Comparison of ENCODE assay signal across 27 cellular contexts in genomic region chr22:45195616-45196015, GRCh38. TPM values are rescaled to one million over a fixed set of nuclear protein-coding genes. Genes with fewer than 3 reads are reported as not detected.
A peak's percentile ranks its signal among the peaks of the same experiment; 100 is the strongest.
DNase-seq lines count a peak whose midpoint lies in the region; ATAC-seq, FAIRE-seq and TF ChIP-seq lines count a peak whose summit lies in the region.
"Had no signal": no experiment of that assay in that cellular context is flagged by ENCODE, and none has a peak within 500 bp of the region (broad histone marks: within the 10 kb centered on the region; RNA-seq: fewer than 3 reads in every experiment).

No MANE protein-coding gene starts in this region.

- peaks cover 6 to 28% of the 10 kb centered on the region in 2 experiments for H3K36me3 ChIP-seq in HepG2 (replicated peaks in 1 of 2; ENCODE audit: control insufficient read depth in 1 of 2, insufficient read depth in 2 of 2, low read length in 2 of 2)
- peaks cover 0 to 31% (median 3%) of the 10 kb centered on the region in 4 donors for H3K36me3 ChIP-seq in right lobe of liver
- no peaks in the 10 kb centered on the region for H3K36me3 ChIP-seq in K562 (ENCODE audit: control insufficient read depth, insufficient read depth, low read length)
- H3K36me3 ChIP-seq in spleen = peaks cover 0 to 89% (median 48%) of the 10 kb centered on the region in 6 donors

- TF ChIP-seq POLR2A in HepG2 (IDR thresholded peaks at IDR 0.05; ENCODE audit: insufficient read depth in 1 of 2, low read depth in 2 of 2, low read length in 2 of 2) (no peak), right lobe of liver (IDR thresholded peaks at IDR 0.05) (no peak), K562 (conservative IDR thresholded peaks at IDR 0.05) (no peak), spleen (IDR thresholded peaks at IDR 0.05) (no peak)

- no peak for TF ChIP-seq CTCF in HepG2 (CRISPR knock-in tag; IDR thresholded peaks at IDR 0.05)
- TF ChIP-seq CTCF in right lobe of liver (IDR thresholded peaks at IDR 0.05) = no peak
- TF ChIP-seq CTCF in K562 (IDR thresholded peaks at IDR 0.05 in 2 of 3, conservative IDR thresholded peaks at IDR 0.05 in 1 of 3; ENCODE audit: insufficient read depth in 2 of 3, low read depth in 1 of 3, low read length in 3 of 3) = no peak
- TF ChIP-seq CTCF in spleen (IDR thresholded peaks at IDR 0.05 in 8 of 11, conservative IDR thresholded peaks at IDR 0.05 in 3 of 11) = no peak
- no peak for TF ChIP-seq CTCF in osteocyte (IDR thresholded peaks at IDR 0.05)

- H4K20me1 ChIP-seq in HepG2 (ENCODE audit: insufficient read depth, low read length) (no peaks in the 10 kb centered on the region), K562 (replicated peaks; ENCODE audit: control insufficient read depth, insufficient read depth, low read length) (no peaks in the 10 kb centered on the region)

- no peak for TF ChIP-seq RAD21 in HepG2 (CRISPR knock-in tag; IDR thresholded peaks at IDR 0.05)
- TF ChIP-seq RAD21 in K562 (CRISPR knock-in tag; conservative IDR thresholded peaks at IDR 0.05 in 1 of 2, IDR thresholded peaks at IDR 0.05 in 1 of 2) = no peak

- no peaks in the 10 kb centered on the region for H3K27me3 Mint-ChIP-seq in osteocyte (ENCODE audit: unreplicated experiment)
- H3K27me3 Mint-ChIP-seq: CD4-positive, alpha-beta memory T cell; CD4-positive, CD25-positive, alpha-beta regulatory T cell; CD8-positive, alpha-beta memory T cell had no signal

- peaks cover 20% of the 10 kb centered on the region for H3K36me3 Mint-ChIP-seq in osteocyte (ENCODE audit: unreplicated experiment)

- BruUV-seq in HepG2 (replicated peaks; lab: Mats Ljungman, UMichigan) (no TSS peak), K562 (replicated peaks; lab: Mats Ljungman, UMichigan) (no TSS peak)

- POLR2A ChIA-PET in HepG2 (lab: Yijun Ruan, JAX) (no interaction called here), K562 (lab: Yijun Ruan, JAX) (interaction anchor here (1.1 kb wide), 1 partner anchor 30 kb away, joined by 3 read pairs; no protein-coding TSS in a partner anchor)

- H3K27me3 ChIP-seq in HepG2 (ENCODE audit: control insufficient read depth in 1 of 2, insufficient read depth in 2 of 2, low read length in 2 of 2) = no peaks in the 10 kb centered on the region
- H3K27me3 ChIP-seq in right lobe of liver = no peaks in the 10 kb centered on the region
- H3K27me3 ChIP-seq in K562 (ENCODE audit: control insufficient read depth in 2 of 2, insufficient read depth in 2 of 2, low read length in 2 of 2) = no peaks in the 10 kb centered on the region
- H3K27me3 ChIP-seq in spleen (replicated peaks in 1 of 7) = no peaks in the 10 kb centered on the region
- H3K27me3 ChIP-seq: BE2C, BLaER1 had no signal

- H3K27ac ChIP-seq in HepG2 (ENCODE audit: extremely low read length, insufficient read depth, low read length) (no peak overlapping the region), right lobe of liver (no peak overlapping the region), K562 (ENCODE audit: extremely low read depth, low read depth, low read length) (no peak overlapping the region), spleen (no peak overlapping the region)
- H3K27ac ChIP-seq: BLaER1 had no signal

- no peak for DNase-seq in HepG2 (ENCODE audit: low spot score)
- no peak for DNase-seq in right lobe of liver
- no peak for DNase-seq in K562 (ENCODE audit: extremely low read depth in 1 of 4, low spot score in 3 of 4)
- peak; percentile 4 for DNase-seq in spleen
- no peak for DNase-seq in osteocyte (ENCODE audit: extremely low spot score, unreplicated experiment)
- no peak for DNase-seq in activated CD4-positive, CD25-positive, alpha-beta regulatory T cell (lab: John Stamatoyannopoulos, UW)
- DNase-seq: 8988T; ACHN; BE2C; C1 segment of cervical spinal cord; CD4-positive, alpha-beta memory T cell; CD4-positive, CD25-positive, alpha-beta regulatory T cell; CD8-positive, alpha-beta memory T cell; COR-L47; DMS 273 treated with DMSO at 0.1 percent for 48 hours; DMS153; DMS53; DMS79; DND-41; EL; GDM1 had no signal

- TF ChIP-seq EP300 in HepG2 (IDR thresholded peaks at IDR 0.05; ENCODE audit: low read depth in 2 of 2, low read length in 2 of 2) = no peak
- TF ChIP-seq EP300 in HepG2 (CRISPR knock-in tag; IDR thresholded peaks at IDR 0.05; ENCODE audit: borderline replicate concordance) = no peak
- no peak for TF ChIP-seq EP300 in K562 (IDR thresholded peaks at IDR 0.05; ENCODE audit: low read length)

- H3K4me1 ChIP-seq in HepG2 (ENCODE audit: insufficient read depth, low read length) (peaks cover 21% of the 10 kb centered on the region), right lobe of liver (no peaks in the 10 kb centered on the region), K562 (replicated peaks in 1 of 2; ENCODE audit: control insufficient read depth in 2 of 2, insufficient read depth in 2 of 2, low read length in 2 of 2) (peaks cover 13 to 33% of the 10 kb centered on the region in 2 experiments; a peak in 4 of 5 replicates), spleen (peaks cover 0 to 9% (median 3%) of the 10 kb centered on the region in 6 donors)
- H3K4me1 ChIP-seq: BLaER1 had no signal

- H2AFZ ChIP-seq in HepG2 (ENCODE audit: low read length) (no peak overlapping the region), K562 (ENCODE audit: low read depth, low read length) (no peak overlapping the region)

- no peaks in the 10 kb centered on the region for H3K9me3 Mint-ChIP-seq in osteocyte (ENCODE audit: unreplicated experiment)
- H3K9me3 Mint-ChIP-seq: CD14-positive monocyte; CD4-positive, alpha-beta memory T cell; CD4-positive, CD25-positive, alpha-beta regulatory T cell; CD8-positive, alpha-beta memory T cell had no signal

- H3K4me3 Mint-ChIP-seq in osteocyte (ENCODE audit: unreplicated experiment) = no peak overlapping the region
- H3K4me3 Mint-ChIP-seq: CD14-positive monocyte; CD4-positive, alpha-beta memory T cell; CD4-positive, CD25-positive, alpha-beta regulatory T cell; CD8-positive, alpha-beta memory T cell had no signal

- no peak overlapping the region for H3K4me2 ChIP-seq in HepG2 (ENCODE audit: low read depth, low read length)
- H3K4me2 ChIP-seq in K562 (ENCODE audit: insufficient read depth, low read length) = no peak overlapping the region
- H3K4me2 ChIP-seq: BLaER1 had no signal

- no peak overlapping the region for H3K9ac ChIP-seq in HepG2 (ENCODE audit: insufficient read depth, low read depth, low read length)
- no peak overlapping the region for H3K9ac ChIP-seq in K562 (ENCODE audit: insufficient read depth in 1 of 2, low read depth in 2 of 2, low read length in 2 of 2)
- H3K9ac ChIP-seq: BLaER1 had no signal

- FAIRE-seq in HepG2 (lab: Jason Lieb, UNC) (no peak), K562 (lab: Jason Lieb, UNC) (no peak)
- FAIRE-seq: A204.1, GM12878, GM12892, GM18507 had no signal

- ATAC-seq in HepG2 (no peak), right lobe of liver (no peak), K562 (no peak)
- ATAC-seq: GM12878 had no signal

- 98% methylated on average over 7 of the region's 7 CpGs for WGBS in HepG2 (ENCODE audit: low lambda C conversion rate)
- WGBS in right lobe of liver (ENCODE audit: insufficient coverage, low coverage, low lambda C conversion rate, missing lambda C conversion rate) = 86% methylated on average over 5 of the region's 7 CpGs
- WGBS in K562 (ENCODE audit: insufficient coverage, low coverage, missing lambda C conversion rate) = 45% methylated on average over 4 of the region's 7 CpGs
- 90 to 96% (median 93%) methylated on average over 7 of the region's 7 CpGs for WGBS in spleen, 5 donors

- H3K4me3 ChIP-seq in HepG2 (replicated peaks in 1 of 3; ENCODE audit: insufficient read depth in 1 of 3, low read depth in 2 of 3, low read length in 3 of 3) = no peak overlapping the region
- H3K4me3 ChIP-seq in right lobe of liver = no peak overlapping the region
- no peak overlapping the region for H3K4me3 ChIP-seq in K562
- no peak overlapping the region for H3K4me3 ChIP-seq in spleen
- H3K4me3 ChIP-seq: BLaER1, GM12878 had no signal

- CTCF ChIA-PET in HepG2 (lab: Yijun Ruan, JAX; ENCODE audit: low intra/inter-chr PET ratio, low total read pairs) (no interaction called here), K562 (lab: Yijun Ruan, JAX; ENCODE audit: low intra/inter-chr PET ratio) (no interaction called here)

- H3K79me2 ChIP-seq in HepG2 (ENCODE audit: insufficient read depth, low read length) (no peaks in the 10 kb centered on the region), K562 (ENCODE audit: control insufficient read depth, insufficient read depth, low read length) (no peaks in the 10 kb centered on the region)

- H3K9me3 ChIP-seq in HepG2 (ENCODE audit: low read length) (no peaks in the 10 kb centered on the region), right lobe of liver (no peaks in the 10 kb centered on the region), K562 (replicated peaks; ENCODE audit: control insufficient read depth, insufficient read depth, low read depth, low read length) (no peaks in the 10 kb centered on the region), spleen (no peaks in the 10 kb centered on the region)
- H3K9me3 ChIP-seq: BE2C, BLaER1 had no signal

- in situ Hi-C loops in HepG2 (cut with HindIII; ENCODE audit: extremely low pct_ligation_motif_present, low pct_unique_long_range_greater_than_20kb) = no loop called here
- in situ Hi-C loops in K562 (cut with MboI) = loop anchor here (10.0 kb wide), 2 partner anchors 81 to 1509 kb away; no protein-coding TSS in a partner anchor

- H3K27ac Mint-ChIP-seq in osteocyte (ENCODE audit: unreplicated experiment) = no peak overlapping the region
- H3K27ac Mint-ChIP-seq: CD4-positive, alpha-beta memory T cell had no signal

- H3K9me1 ChIP-seq in K562 (ENCODE audit: control insufficient read depth, insufficient read depth, low read length) = peaks cover 5% of the 10 kb centered on the region

- intact Hi-C loops in HepG2 (cut with micrococcal nuclease; ENCODE audit: unreplicated experiment) (loop anchor here (10.0 kb wide), 1 partner anchor 91 kb away; no protein-coding TSS in a partner anchor), right lobe of liver (cut with DNase I) (no loop called here), K562 (cut with micrococcal nuclease) (no loop called here), spleen (cut with DNase I; ENCODE audit: low total_unique reads) (no loop called here)

- peaks cover 4% of the 10 kb centered on the region for H3K4me1 Mint-ChIP-seq in osteocyte (ENCODE audit: unreplicated experiment)
- H3K4me1 Mint-ChIP-seq: CD14-positive monocyte; CD4-positive, CD25-positive, alpha-beta regulatory T cell; CD8-positive, alpha-beta memory T cell had no signal

RNA-seq across cellular contexts. Expression of gene NUP50, which starts 31.9 kb away (rescaled TPM):
- 52.4 and 71.0 TPM in 2 replicates for total RNA-seq in HepG2 (2016; rRNA removed; fragmentation: Illumina TruSeq; extraction: Trizol)
- total RNA-seq in HepG2 (2016; cell fraction: cytosol; rRNA removed; fragmentation: Illumina TruSeq; extraction: Trizol; ENCODE audit: low read depth) = 15.6 and 19.1 TPM in 2 replicates
- total RNA-seq in HepG2 (2016; cell fraction: insoluble cytoplasmic fraction; rRNA removed; fragmentation: Illumina TruSeq; extraction: Trizol) = 52.9 and 65.9 TPM in 2 replicates
- total RNA-seq in HepG2 (2016; cell fraction: membrane; rRNA removed; fragmentation: Illumina TruSeq; extraction: Trizol) = 34.7 and 35.1 TPM in 2 replicates
- total RNA-seq in HepG2 (2016; cell fraction: nucleus; rRNA removed; fragmentation: Illumina TruSeq; extraction: Trizol) = 39.0 and 40.8 TPM in 2 replicates
- polyA plus RNA-seq in HepG2 (2011; rRNA removed) = 14.1 and 14.2 TPM in 2 replicates
- polyA plus RNA-seq in HepG2 (2011; cell fraction: cytosol; rRNA removed) = 10.3 and 10.4 TPM in 2 replicates
- polyA plus RNA-seq in HepG2 (2011; cell fraction: nucleus; rRNA removed) = 8.3 and 10.9 TPM in 2 replicates
- polyA plus RNA-seq in HepG2 (2012) = 22.4 and 26.0 TPM in 2 replicates
- polyA plus RNA-seq in HepG2 (2016; cell fraction: cytosol; fragmentation: Illumina TruSeq; extraction: Trizol; ENCODE audit: low read depth) = 3.4 and 4.5 TPM in 2 replicates
- polyA plus RNA-seq in HepG2 (2016; cell fraction: insoluble cytoplasmic fraction; fragmentation: Illumina TruSeq; extraction: Trizol; ENCODE audit: low read depth) = 52.8 and 53.9 TPM in 2 replicates
- polyA plus RNA-seq in HepG2 (2016; cell fraction: membrane; fragmentation: Illumina TruSeq; extraction: Trizol; ENCODE audit: low read depth) = 12.1 and 15.0 TPM in 2 replicates
- 51.2 and 53.1 TPM in 2 replicates for polyA plus RNA-seq in HepG2 (2016; cell fraction: nucleus; fragmentation: Illumina TruSeq; extraction: Trizol; ENCODE audit: insufficient read depth, low read depth)
- 34.7 and 47.0 TPM in 2 replicates for polyA minus RNA-seq in HepG2 (2011; rRNA and poly(A)+ RNA removed; ENCODE audit: low replicate concordance)
- polyA minus RNA-seq in HepG2 (2011; cell fraction: cytosol; rRNA and poly(A)+ RNA removed) = 14.3 and 15.1 TPM in 2 replicates
- polyA minus RNA-seq in HepG2 (2011; cell fraction: nucleus; rRNA and poly(A)+ RNA removed) = 29.2 and 29.4 TPM in 2 replicates
- total RNA-seq in right lobe of liver = 10 to 100 TPM; 26.4 to 57.2 (median 31.4) TPM
- total RNA-seq in K562 (2011; cell fraction: chromatin; rRNA removed; ENCODE audit: low replicate concordance) = 29.2 and 70.6 TPM in 2 replicates
- total RNA-seq in K562 (2011; cell fraction: nucleolus; rRNA removed) = 26.7 and 30.3 TPM in 2 replicates
- total RNA-seq in K562 (2011; cell fraction: nucleoplasm; rRNA removed) = 33.5 and 52.8 TPM in 2 replicates
- 77.6 and 85.3 TPM in 2 replicates for total RNA-seq in K562 (2014; rRNA removed)
- total RNA-seq in K562 (2014; rRNA removed; fragmentation: Illumina TruSeq; extraction: Trizol) = 55.3 and 62.0 TPM in 2 replicates
- 61.8 and 62.2 TPM in 2 replicates for total RNA-seq in K562 (2015; rRNA removed; fragmentation: Illumina TruSeq; extraction: Trizol)
- 83.7 and 84.2 TPM in 2 replicates for total RNA-seq in K562 (2021)
- 21.8 and 29.3 TPM in 2 replicates for polyA plus RNA-seq in K562 (2011; rRNA removed)
- polyA plus RNA-seq in K562 (2011; cell fraction: cytosol; rRNA removed) = 17.4 and 20.5 TPM in 2 replicates
- 16.0 and 30.2 TPM in 2 replicates for polyA plus RNA-seq in K562 (2011; cell fraction: nucleus; rRNA removed)
- 23.7 and 44.7 TPM in 2 replicates for polyA plus RNA-seq in K562 (2012)
- polyA plus RNA-seq in K562 (2014; fragmentation: Illumina TruSeq; extraction: Trizol) = 44.8 and 57.5 TPM in 2 replicates
- polyA plus RNA-seq in K562 (2014; fragmentation: Nextera tagmentation; extraction: Ambion mirVana) = 10 to 100 TPM; 23.8 to 25.9 TPM
- polyA plus RNA-seq in K562 (2014; rRNA removed) = 39.3 and 49.3 TPM in 2 replicates
- 43.2 and 54.9 TPM in 2 replicates for polyA minus RNA-seq in K562 (2011; rRNA and poly(A)+ RNA removed)
- polyA minus RNA-seq in K562 (2011; cell fraction: cytosol; rRNA and poly(A)+ RNA removed) = 17.9 and 19.7 TPM in 2 replicates
- 22.3 and 30.1 TPM in 2 replicates for polyA minus RNA-seq in K562 (2011; cell fraction: nucleus; rRNA and poly(A)+ RNA removed)
- 100 to 1,000 TPM in 2 of 7 donors, 10 to 100 TPM in 5; 85.9 to 109 (median 98.5) TPM for total RNA-seq in spleen
- 10 to 100 TPM; 16.2 to 26.4 (median 17.5) TPM for polyA plus RNA-seq in spleen
- 44.1 and 48.3 TPM in 2 replicates for total RNA-seq in osteocyte

RNA-seq across cellular contexts. Expression of gene KIAA0930, which starts 45.1 kb away (rescaled TPM):
- total RNA-seq in HepG2 (2016; rRNA removed; fragmentation: Illumina TruSeq; extraction: Trizol) (25.5 and 27.0 TPM in 2 replicates), right lobe of liver (10 to 100 TPM; 24.5 to 57.9 (median 40.8) TPM), K562 (2014; rRNA removed) (8.5 and 11.5 TPM in 2 replicates), K562 (2014; rRNA removed; fragmentation: Illumina TruSeq; extraction: Trizol) (3.0 TPM in 2 replicates), K562 (2015; rRNA removed; fragmentation: Illumina TruSeq; extraction: Trizol) (5.0 and 5.9 TPM in 2 replicates), K562 (2021) (11.7 and 12.1 TPM in 2 replicates), spleen (10 to 100 TPM; 35.5 to 93.1 (median 73.7) TPM), osteocyte (53.1 and 64.7 TPM in 2 replicates)
- 8.5 and 8.8 TPM in 2 replicates for total RNA-seq in HepG2 (2016; cell fraction: cytosol; rRNA removed; fragmentation: Illumina TruSeq; extraction: Trizol; ENCODE audit: low read depth)
- 20.2 and 27.2 TPM in 2 replicates for total RNA-seq in HepG2 (2016; cell fraction: insoluble cytoplasmic fraction; rRNA removed; fragmentation: Illumina TruSeq; extraction: Trizol)
- total RNA-seq in HepG2 (2016; cell fraction: membrane; rRNA removed; fragmentation: Illumina TruSeq; extraction: Trizol) = 26.6 and 27.7 TPM in 2 replicates
- 13.4 and 15.4 TPM in 2 replicates for total RNA-seq in HepG2 (2016; cell fraction: nucleus; rRNA removed; fragmentation: Illumina TruSeq; extraction: Trizol)
- polyA plus RNA-seq in HepG2 (2011; rRNA removed) (38.2 and 46.3 TPM in 2 replicates), K562 (2011; rRNA removed) (7.7 and 7.9 TPM in 2 replicates), K562 (2014; fragmentation: Illumina TruSeq; extraction: Trizol) (6.4 and 8.3 TPM in 2 replicates), K562 (2014; fragmentation: Nextera tagmentation; extraction: Ambion mirVana) (under 1 TPM; 0.24 to 0.46 TPM), K562 (2014; rRNA removed) (8.1 and 12.1 TPM in 2 replicates), spleen (10 to 100 TPM; 32.6 to 61.5 (median 46.6) TPM)
- polyA plus RNA-seq in HepG2 (2011; cell fraction: cytosol; rRNA removed) = 39.3 and 40.1 TPM in 2 replicates
- 32.6 and 39.0 TPM in 2 replicates for polyA plus RNA-seq in HepG2 (2011; cell fraction: nucleus; rRNA removed)
- polyA plus RNA-seq in HepG2 (2012) = 24.1 and 35.1 TPM in 2 replicates
- polyA plus RNA-seq in HepG2 (2016; cell fraction: cytosol; fragmentation: Illumina TruSeq; extraction: Trizol; ENCODE audit: low read depth) = 14.2 and 17.6 TPM in 2 replicates
- polyA plus RNA-seq in HepG2 (2016; cell fraction: insoluble cytoplasmic fraction; fragmentation: Illumina TruSeq; extraction: Trizol; ENCODE audit: low read depth) = 26.4 and 31.5 TPM in 2 replicates
- 30.2 and 31.7 TPM in 2 replicates for polyA plus RNA-seq in HepG2 (2016; cell fraction: membrane; fragmentation: Illumina TruSeq; extraction: Trizol; ENCODE audit: low read depth)
- 28.9 and 29.2 TPM in 2 replicates for polyA plus RNA-seq in HepG2 (2016; cell fraction: nucleus; fragmentation: Illumina TruSeq; extraction: Trizol; ENCODE audit: insufficient read depth, low read depth)
- 40.1 and 54.5 TPM in 2 replicates for polyA minus RNA-seq in HepG2 (2011; rRNA and poly(A)+ RNA removed; ENCODE audit: low replicate concordance)
- polyA minus RNA-seq in HepG2 (2011; cell fraction: cytosol; rRNA and poly(A)+ RNA removed) = 21.4 and 26.1 TPM in 2 replicates
- polyA minus RNA-seq in HepG2 (2011; cell fraction: nucleus; rRNA and poly(A)+ RNA removed) = 4.8 and 8.6 TPM in 2 replicates
- total RNA-seq in K562 (2011; cell fraction: chromatin; rRNA removed; ENCODE audit: low replicate concordance) = 2.7 and 4.4 TPM in 2 replicates
- total RNA-seq in K562 (2011; cell fraction: nucleolus; rRNA removed) = 2.4 and 3.7 TPM in 2 replicates
- total RNA-seq in K562 (2011; cell fraction: nucleoplasm; rRNA removed) = 2.3 and 3.2 TPM in 2 replicates
- 8.7 and 16.2 TPM in 2 replicates for polyA plus RNA-seq in K562 (2011; cell fraction: cytosol; rRNA removed)
- polyA plus RNA-seq in K562 (2011; cell fraction: nucleus; rRNA removed) = 9.8 and 13.3 TPM in 2 replicates
- polyA plus RNA-seq in K562 (2012) = 7.7 and 9.5 TPM in 2 replicates
- 2.1 and 4.3 TPM in 2 replicates for polyA minus RNA-seq in K562 (2011; rRNA and poly(A)+ RNA removed)
- polyA minus RNA-seq in K562 (2011; cell fraction: cytosol; rRNA and poly(A)+ RNA removed) = 6.1 and 6.6 TPM in 2 replicates
- polyA minus RNA-seq in K562 (2011; cell fraction: nucleus; rRNA and poly(A)+ RNA removed) = 1.1 and 1.8 TPM in 2 replicates
